Comparison of ENCODE assay signal across 24 cellular contexts in the genomic region with DNA sequence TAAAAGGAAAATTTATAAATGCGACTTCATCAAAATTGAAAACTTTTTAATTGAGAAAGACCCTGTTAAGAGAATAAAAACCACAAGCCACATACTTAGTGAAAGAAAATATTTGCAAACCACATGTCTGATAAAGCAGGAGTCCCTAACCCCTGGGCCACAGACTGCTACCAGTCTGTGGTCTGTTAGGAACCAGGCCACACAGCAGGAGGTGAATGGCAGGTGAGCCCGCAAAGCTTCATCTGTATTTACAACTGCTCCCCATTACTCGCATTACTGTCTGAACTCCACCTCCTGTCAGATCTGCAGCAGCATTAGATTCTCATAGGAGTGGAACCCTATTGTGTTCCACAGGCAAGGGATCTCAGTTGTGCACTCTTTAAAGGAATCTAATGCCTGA.
"Had no signal": no experiment of that assay in that cellular context is flagged by ENCODE, and none has a peak within 500 bp of the region (broad histone marks: within the 10 kb centered on the region; RNA-seq: fewer than 3 reads in every experiment).

No MANE protein-coding gene starts in this region.

- H3K4me3 Mint-ChIP-seq: dendritic cell treated with granulocyte-macrophage colony-stimulating factor and Interleukin-4, amounts not matched to agents 40 ng/mL and 50 ng/mL, for 4 days; nephron progenitor cell had no signal

- DNase-seq: erythroblast; foreskin keratinocyte; head of caudate nucleus; left colon; left ventricle myocardium superior; mesenchymal stem cell; midbrain; naive thymus-derived CD4-positive, alpha-beta T cell; nephron progenitor cell; posterior cingulate gyrus; sigmoid colon; stimulated activated CD4-positive, alpha-beta T cell treated with anti-CD3 and anti-CD28 coated beads, Interleukin-2, amount 100 ng/mL, for 24 hours; stimulated activated CD4-positive, alpha-beta T cell treated with anti-CD3 and anti-CD28 coated beads, Interleukin-4, amount 100 ng/mL, for 4 hours; stimulated activated naive CD4-positive, alpha-beta T cell; stomach; substantia nigra; transverse colon had no signal

- H2AFZ ChIP-seq: hepatocyte had no signal

- ATAC-seq: foreskin keratinocyte; left colon; left ventricle myocardium superior; naive thymus-derived CD4-positive, alpha-beta T cell had no signal

- H3K9me3 ChIP-seq: neutrophil, right atrium auricular region, sigmoid colon, stomach, thoracic aorta, transverse colon had no signal

- H3K36me3 ChIP-seq: neutrophil, right atrium auricular region, sigmoid colon, stomach, thoracic aorta, transverse colon had no signal

- H3K4me2 ChIP-seq: hepatocyte had no signal

- H3K4me3 ChIP-seq: hepatocyte, lung, right atrium auricular region, sigmoid colon, skin epidermis, stomach, thoracic aorta, transverse colon had no signal

- H3K27me3 Mint-ChIP-seq: dendritic cell treated with granulocyte-macrophage colony-stimulating factor and Interleukin-4, amounts not matched to agents 40 ng/mL and 50 ng/mL, for 4 days; naive thymus-derived CD4-positive, alpha-beta T cell had no signal

- H3K4me1 Mint-ChIP-seq: nephron progenitor cell had no signal

- H3K27ac Mint-ChIP-seq: dendritic cell treated with granulocyte-macrophage colony-stimulating factor and Interleukin-4, amounts not matched to agents 40 ng/mL and 50 ng/mL, for 4 days; naive thymus-derived CD4-positive, alpha-beta T cell; nephron progenitor cell had no signal

- H3K4me1 ChIP-seq: right atrium auricular region, sigmoid colon, stomach, transverse colon had no signal

- H3K27me3 ChIP-seq: foreskin keratinocyte, hepatocyte, neutrophil, right atrium auricular region, sigmoid colon, stomach, transverse colon had no signal

- H3K79me2 ChIP-seq: hepatocyte had no signal

- H3K9me3 Mint-ChIP-seq: dendritic cell treated with granulocyte-macrophage colony-stimulating factor and Interleukin-4, amounts not matched to agents 40 ng/mL and 50 ng/mL, for 4 days; nephron progenitor cell had no signal

- H3K27ac ChIP-seq: foreskin keratinocyte, hepatocyte, neutrophil, right atrium auricular region, sigmoid colon, skin epidermis, stomach, thoracic aorta, transverse colon had no signal
